1 cellular context compared by ENCODE assay signal in the genomic region with DNA sequence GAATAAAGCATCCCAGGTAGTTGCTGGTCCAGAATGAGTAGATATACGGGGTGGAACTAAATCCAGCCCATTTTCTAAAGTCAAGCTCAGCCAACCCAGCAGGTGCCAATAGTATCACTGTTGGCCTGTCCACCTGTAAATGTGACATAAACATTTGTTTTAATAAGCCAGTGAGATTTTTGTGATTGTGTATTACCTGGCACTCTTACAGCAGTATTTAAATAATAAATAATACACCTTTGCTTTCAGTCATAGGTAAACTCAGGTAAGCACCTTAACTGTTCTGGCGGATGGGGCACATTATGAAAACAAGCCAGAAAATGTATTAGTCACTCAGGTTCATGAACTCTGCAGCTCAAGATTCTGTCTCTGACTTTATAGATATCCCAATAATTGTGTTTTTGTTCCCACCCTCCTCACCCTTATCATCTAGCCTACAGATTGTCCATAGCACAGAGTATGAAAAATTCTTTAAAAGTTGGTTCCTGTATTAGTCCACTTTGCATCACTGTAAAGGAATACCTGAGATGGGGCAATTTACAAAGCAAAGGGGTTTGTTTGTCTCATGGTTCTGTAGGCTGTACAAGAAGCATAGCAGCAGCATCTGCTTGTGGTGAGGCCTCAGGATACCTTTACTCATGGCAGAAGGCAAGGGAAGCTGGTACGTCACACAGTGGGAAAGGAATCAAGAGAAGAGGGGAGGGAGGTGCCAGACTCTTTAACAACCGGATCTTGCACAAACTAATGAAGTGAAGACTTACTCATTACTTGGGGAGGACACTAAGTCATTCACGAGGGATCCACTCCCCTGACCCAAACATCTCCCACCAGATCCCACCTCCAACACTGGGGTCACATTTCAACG.
A peak's percentile ranks its signal among the peaks of the same experiment; 100 is the strongest.
TF ChIP-seq lines count a peak whose summit lies in the region.

No MANE protein-coding gene starts in this region.

TF ChIP-seq in K562, 482 proteins besides CTCF, POLR2A, EP300 and RAD21 (continued from another document):
- TF ChIP-seq, protein P1, sequence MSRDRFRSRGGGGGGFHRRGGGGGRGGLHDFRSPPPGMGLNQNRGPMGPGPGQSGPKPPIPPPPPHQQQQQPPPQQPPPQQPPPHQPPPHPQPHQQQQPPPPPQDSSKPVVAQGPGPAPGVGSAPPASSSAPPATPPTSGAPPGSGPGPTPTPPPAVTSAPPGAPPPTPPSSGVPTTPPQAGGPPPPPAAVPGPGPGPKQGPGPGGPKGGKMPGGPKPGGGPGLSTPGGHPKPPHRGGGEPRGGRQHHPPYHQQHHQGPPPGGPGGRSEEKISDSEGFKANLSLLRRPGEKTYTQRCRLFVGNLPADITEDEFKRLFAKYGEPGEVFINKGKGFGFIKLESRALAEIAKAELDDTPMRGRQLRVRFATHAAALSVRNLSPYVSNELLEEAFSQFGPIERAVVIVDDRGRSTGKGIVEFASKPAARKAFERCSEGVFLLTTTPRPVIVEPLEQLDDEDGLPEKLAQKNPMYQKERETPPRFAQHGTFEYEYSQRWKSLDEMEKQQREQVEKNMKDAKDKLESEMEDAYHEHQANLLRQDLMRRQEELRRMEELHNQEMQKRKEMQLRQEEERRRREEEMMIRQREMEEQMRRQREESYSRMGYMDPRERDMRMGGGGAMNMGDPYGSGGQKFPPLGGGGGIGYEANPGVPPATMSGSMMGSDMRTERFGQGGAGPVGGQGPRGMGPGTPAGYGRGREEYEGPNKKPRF (IDR thresholded peaks at IDR 0.05; ENCODE audit: low read depth, low read length) = no peak
- TF ChIP-seq, protein P2, sequence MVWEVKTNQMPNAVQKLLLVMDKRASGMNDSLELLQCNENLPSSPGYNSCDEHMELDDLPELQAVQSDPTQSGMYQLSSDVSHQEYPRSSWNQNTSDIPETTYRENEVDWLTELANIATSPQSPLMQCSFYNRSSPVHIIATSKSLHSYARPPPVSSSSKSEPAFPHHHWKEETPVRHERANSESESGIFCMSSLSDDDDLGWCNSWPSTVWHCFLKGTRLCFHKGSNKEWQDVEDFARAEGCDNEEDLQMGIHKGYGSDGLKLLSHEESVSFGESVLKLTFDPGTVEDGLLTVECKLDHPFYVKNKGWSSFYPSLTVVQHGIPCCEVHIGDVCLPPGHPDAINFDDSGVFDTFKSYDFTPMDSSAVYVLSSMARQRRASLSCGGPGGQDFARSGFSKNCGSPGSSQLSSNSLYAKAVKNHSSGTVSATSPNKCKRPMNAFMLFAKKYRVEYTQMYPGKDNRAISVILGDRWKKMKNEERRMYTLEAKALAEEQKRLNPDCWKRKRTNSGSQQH (CRISPR knock-in tag; IDR thresholded peaks at IDR 0.05) = no peak
- TF ChIP-seq ARID1B (IDR thresholded peaks at IDR 0.05) (peak; percentile 22; the same call in 1 of the 2 replicates), KLF6 (CRISPR knock-in tag; IDR thresholded peaks at IDR 0.05; ENCODE audit: borderline replicate concordance) (no peak), TAL1 (IDR thresholded peaks at IDR 0.05) (0 out of 2 replicates have a peak, but pooled peaks have one; percentile 17), TCF3 (CRISPR knock-in tag; IDR thresholded peaks at IDR 0.05) (peak; percentile 57), CREM (IDR thresholded peaks at IDR 0.05; ENCODE audit: low read depth) (0 out of 2 replicates have a peak, but pooled peaks have one; percentile 18), ATF1 (CRISPR knock-in tag; IDR thresholded peaks at IDR 0.05) (no peak), ATF1 (tag; IDR thresholded peaks at IDR 0.05) (no peak), TEAD4 (IDR thresholded peaks at IDR 0.05; ENCODE audit: low read length) (0 out of 2 replicates have a peak, but pooled peaks have one; percentile 14), TEAD4 (CRISPR knock-in tag; IDR thresholded peaks at IDR 0.05; ENCODE audit: borderline replicate concordance) (no peak)
